Comparison of ENCODE assay signal across 8 cellular contexts in the genomic region with DNA sequence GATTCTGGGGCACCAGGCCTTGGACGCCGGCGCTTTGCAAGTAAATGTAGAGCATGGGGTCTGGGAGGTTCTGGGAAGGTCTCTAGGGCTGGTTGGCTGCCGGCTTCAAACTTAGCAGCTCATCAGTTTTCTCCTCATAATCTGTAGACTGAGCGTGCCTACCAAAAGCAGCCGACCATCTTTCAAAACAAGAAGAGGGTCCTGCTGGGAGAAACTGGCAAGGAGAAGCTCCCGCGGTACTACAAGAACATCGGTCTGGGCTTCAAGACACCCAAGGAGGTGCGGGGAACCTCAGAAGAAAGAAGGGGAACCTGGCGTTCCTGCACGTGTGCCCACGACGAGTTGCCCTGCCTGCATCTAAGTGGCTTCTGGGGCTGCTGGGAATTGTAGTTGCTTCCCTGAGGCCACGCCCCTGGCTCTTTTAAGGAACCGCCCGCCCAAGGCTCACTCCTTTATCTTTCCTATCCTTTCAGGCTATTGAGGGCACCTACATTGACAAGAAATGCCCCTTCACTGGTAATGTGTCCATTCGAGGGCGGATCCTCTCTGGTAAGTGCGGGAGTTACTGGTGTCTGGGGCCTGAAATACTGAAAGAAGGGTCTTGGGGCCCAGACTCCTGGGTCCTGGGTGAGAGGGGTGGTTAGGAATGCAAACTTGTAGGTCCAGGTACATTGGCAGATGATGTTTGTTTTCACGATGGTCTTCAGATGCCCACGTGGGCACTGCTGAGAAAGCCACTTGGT. TPM values are rescaled to one million over a fixed set of nuclear protein-coding genes. Genes with fewer than 3 reads are reported as not detected.
DNase-seq lines count a peak whose midpoint lies in the region; ATAC-seq and TF ChIP-seq lines count a peak whose summit lies in the region.

No MANE protein-coding gene starts in this region.

- peaks cover 14% of the 10 kb centered on the region; the same call in 1 of the 2 replicates for H4K20me1 ChIP-seq in SU-DHL-6 (ENCODE audit: low read depth, low read length)

- H3K9me2 ChIP-seq in SU-DHL-6 (replicated peaks; ENCODE audit: insufficient read depth, low read length): no peaks in the 10 kb centered on the region

- TF ChIP-seq CTCF in C4-2B (conservative IDR thresholded peaks at IDR 0.05): no peak
- no peak for TF ChIP-seq CTCF in SU-DHL-6 (IDR thresholded peaks at IDR 0.05; ENCODE audit: insufficient read depth, low read length, poor library complexity, severe bottlenecking)

- peaks cover 77% of the 10 kb centered on the region for H3F3A ChIP-seq in SU-DHL-6 (ENCODE audit: insufficient read depth)

- peak overlapping the region; percentile 83 for H3K4me2 ChIP-seq in SU-DHL-6 (ENCODE audit: low read depth, low read length, poor library complexity, severe bottlenecking)

- DNase-seq in HT-29 (ENCODE audit: low spot score) (peak; percentile 79), astrocyte of the hippocampus (ENCODE audit: low read depth, low spot score) (peak; percentile 71), kidney glomerular epithelial cell (lab: John Stamatoyannopoulos, UW) (no peak)
- DNase-seq in stimulated activated CD4-positive, alpha-beta T cell treated with anti-CD3 and anti-CD28 coated beads, Interleukin-15, amount 100 ng/mL, for 24 hours: peak; percentile 85

- H3K27ac ChIP-seq in C4-2B (peak overlapping the region; percentile 92), SU-DHL-6 (ENCODE audit: low read depth, low read length) (peak overlapping the region; percentile 74), iPS-18a (ENCODE audit: low read length) (peak overlapping the region; percentile 82)

- H3K9me3 ChIP-seq in SU-DHL-6 (ENCODE audit: insufficient read depth, low read length) (no peaks in the 10 kb centered on the region), iPS-18a (ENCODE audit: control insufficient read depth, low read depth, low read length) (no peaks in the 10 kb centered on the region)

- H3K9ac ChIP-seq in SU-DHL-6 (ENCODE audit: low read length) (peak overlapping the region; percentile 99), iPS-18a (ENCODE audit: low read length) (peak overlapping the region; percentile 98)

- no peak overlapping the region for H2AFZ ChIP-seq in SU-DHL-6 (ENCODE audit: low read depth, low read length, severe bottlenecking)

- ATAC-seq in GM21576 (IDR thresholded peaks at IDR 0.05; ENCODE audit: unreplicated experiment): no peak

- H3K36me3 ChIP-seq in SU-DHL-6 (ENCODE audit: low read length) (peaks cover 24% of the 10 kb centered on the region), iPS-18a (ENCODE audit: control insufficient read depth, low read depth, low read length) (peaks cover 35% of the 10 kb centered on the region)

- H3K27me3 ChIP-seq in SU-DHL-6 (ENCODE audit: low read length): no peaks in the 10 kb centered on the region
- H3K27me3 ChIP-seq in iPS-18a (ENCODE audit: control insufficient read depth, insufficient read depth, low read length): no peaks in the 10 kb centered on the region

- peaks cover 8% of the 10 kb centered on the region for H3K79me2 ChIP-seq in SU-DHL-6 (ENCODE audit: insufficient read depth, low read length)

- peak overlapping the region; percentile 96 for H3K4me3 ChIP-seq in SU-DHL-6 (ENCODE audit: insufficient read depth, low read length, poor library complexity, severe bottlenecking)
- H3K4me3 ChIP-seq in iPS-18a (ENCODE audit: low read length): peak overlapping the region; percentile 81

- H3K4me1 ChIP-seq in iPS-18a (ENCODE audit: control insufficient read depth, low read depth, low read length): peaks cover 19% of the 10 kb centered on the region

RNA-seq across cellular contexts. Expression of gene RPS11, which starts 1.0 kb away (rescaled TPM):
- total RNA-seq in HT-29 (2014; rRNA removed; shearing (Covaris generic)): 5,724 and 5,984 TPM in 2 replicates

RNA-seq across cellular contexts. Expression of gene RPL13A, which starts 9.8 kb away (rescaled TPM):
- 7,406 and 7,983 TPM in 2 replicates for total RNA-seq in HT-29 (2014; rRNA removed; shearing (Covaris generic))

RNA-seq across cellular contexts. Expression of gene FCGRT, which starts 15.2 kb away (rescaled TPM):
- total RNA-seq in HT-29 (2014; rRNA removed; shearing (Covaris generic)): 150 and 176 TPM in 2 replicates

RNA-seq across cellular contexts. Expression of gene FLT3LG, which starts 23.2 kb away (rescaled TPM):
- total RNA-seq in HT-29 (2014; rRNA removed; shearing (Covaris generic)): 1.6 and 2.1 TPM in 2 replicates

RNA-seq across cellular contexts. Expression of gene RCN3, which starts 30.6 kb away (rescaled TPM):
- 17.6 and 25.6 TPM in 2 replicates for total RNA-seq in HT-29 (2014; rRNA removed; shearing (Covaris generic))
